Comparison of ENCODE assay signal across 14 cellular contexts in genomic region chr2:20496942-20497341, GRCh38.
"Had no signal": no experiment of that assay in that cellular context is flagged by ENCODE, and none has a peak within 500 bp of the region (broad histone marks: within the 10 kb centered on the region; RNA-seq: fewer than 3 reads in every experiment).

No MANE protein-coding gene starts in this region.

- H3K36me3 Mint-ChIP-seq: activated naive CD8-positive, alpha-beta T cell treated with anti-CD3 and anti-CD28 coated beads, Interleukin-2, amount 10 ng/mL, durations not matched to agents 7 days and 5 days had no signal

- H3K27ac Mint-ChIP-seq: activated naive CD8-positive, alpha-beta T cell treated with anti-CD3 and anti-CD28 coated beads, Interleukin-2, amount 10 ng/mL, durations not matched to agents 7 days and 5 days; activated T-helper 1 cell treated with anti-CD3 and anti-CD28 coated beads, Interleukin-12 subunit alpha, Interleukin-12 subunit beta, Interleukin-2, Interleukin-4 antibody, amounts not matched to agents 30 ng/mL and 10 ng/mL and 1 ng/mL, durations not matched to agents 14 hours and 24 hours and 36 hours had no signal

- H3K9me3 Mint-ChIP-seq: activated naive CD8-positive, alpha-beta T cell treated with anti-CD3 and anti-CD28 coated beads, Interleukin-2, amount 10 ng/mL, durations not matched to agents 7 days and 5 days; activated T-helper 1 cell treated with anti-CD3 and anti-CD28 coated beads, Interleukin-12 subunit alpha, Interleukin-12 subunit beta, Interleukin-2, Interleukin-4 antibody, amounts not matched to agents 30 ng/mL and 10 ng/mL and 1 ng/mL, durations not matched to agents 14 hours and 24 hours and 36 hours had no signal

- H3K36me3 ChIP-seq: brain microvascular endothelial cell, SJSA1, upper lobe of left lung had no signal

- H3K4me1 ChIP-seq: parathyroid adenoma, upper lobe of left lung had no signal

- H3K27me3 ChIP-seq: brain microvascular endothelial cell, SJSA1, upper lobe of left lung had no signal

- H3K27ac ChIP-seq: brain microvascular endothelial cell, parathyroid adenoma, upper lobe of left lung had no signal

- DNase-seq: activated CD4-positive, alpha-beta T cell treated with anti-CD3 and anti-CD28 coated beads, Interleukin-2, amount 50 U/mL, for 1 hour; activated naive CD8-positive, alpha-beta T cell treated with anti-CD3 and anti-CD28 coated beads, Interleukin-2, amount 10 ng/mL, durations not matched to agents 7 days and 5 days; anterior cingulate cortex; brain microvascular endothelial cell; effector CD8-positive, alpha-beta T cell; foreskin fibroblast; glutamatergic neuron; left ventricle myocardium superior; mesendoderm; SW 1271; upper lobe of left lung had no signal

- H3K4me3 ChIP-seq: SJSA1, upper lobe of left lung had no signal

- H3K4me3 Mint-ChIP-seq: activated naive CD8-positive, alpha-beta T cell treated with anti-CD3 and anti-CD28 coated beads, Interleukin-2, amount 10 ng/mL, durations not matched to agents 7 days and 5 days; activated T-helper 1 cell treated with anti-CD3 and anti-CD28 coated beads, Interleukin-12 subunit alpha, Interleukin-12 subunit beta, Interleukin-2, Interleukin-4 antibody, amounts not matched to agents 30 ng/mL and 10 ng/mL and 1 ng/mL, durations not matched to agents 14 hours and 24 hours and 36 hours had no signal

- H3K9me3 ChIP-seq: SJSA1, upper lobe of left lung had no signal
